ENCODE assay signal across 2 cellular contexts in genomic region chr5:150160448-150161069, GRCh38.
TF ChIP-seq lines count a peak whose summit lies in the region.

No MANE protein-coding gene starts in this region.

TF ChIP-seq in SK-N-SH, 30 proteins besides CTCF, POLR2A, EP300 and RAD21:
- TF ChIP-seq NRF1 (IDR thresholded peaks at IDR 0.05; ENCODE audit: low read depth, low read length) (no peak), REST (IDR thresholded peaks at IDR 0.05; ENCODE audit: low read depth, low read length) (no peak), ELF1 (IDR thresholded peaks at IDR 0.05) (no peak), RFX5 (IDR thresholded peaks at IDR 0.05; ENCODE audit: low read length) (no peak), RCOR1 (IDR thresholded peaks at IDR 0.05; ENCODE audit: low read length) (no peak), TAF1 (IDR thresholded peaks at IDR 0.05; ENCODE audit: borderline replicate concordance, low read depth, low read length) (no peak), USF2 (IDR thresholded peaks at IDR 0.05; ENCODE audit: borderline replicate concordance, low read depth, low read length) (no peak), IRF3 (IDR thresholded peaks at IDR 0.05; ENCODE audit: low read depth, low read length) (no peak), POLR2AphosphoS5 (IDR thresholded peaks at IDR 0.05; ENCODE audit: low read depth, low read length) (no peak), PBX3 (IDR thresholded peaks at IDR 0.05) (no peak), TCF12 (IDR thresholded peaks at IDR 0.05) (no peak), ZBTB33 (IDR thresholded peaks at IDR 0.05; ENCODE audit: borderline replicate concordance, low read depth) (no peak), SIN3A (IDR thresholded peaks at IDR 0.05; ENCODE audit: borderline replicate concordance, low read depth, low read length) (no peak), FOXM1 (IDR thresholded peaks at IDR 0.05; ENCODE audit: low read depth) (no peak), JUND (IDR thresholded peaks at IDR 0.05) (no peak)

TF ChIP-seq in SK-N-SH treated with all-trans-retinoic acid at 6 μM for 48 hours, 23 proteins besides CTCF, POLR2A, EP300 and RAD21:
- no peak for TF ChIP-seq POU6F1 (CRISPR knock-in tag; IDR thresholded peaks at IDR 0.05; ENCODE audit: borderline replicate concordance, low read depth)
- TF ChIP-seq CSRNP3 (CRISPR knock-in tag; IDR thresholded peaks at IDR 0.05): no peak
- no peak for TF ChIP-seq ZNF565 (CRISPR knock-in tag; conservative IDR thresholded peaks at IDR 0.05; ENCODE audit: low read depth)
- TF ChIP-seq ISL1 (CRISPR knock-in tag; IDR thresholded peaks at IDR 0.05): no peak
- TF ChIP-seq TCF4 (CRISPR knock-in tag; IDR thresholded peaks at IDR 0.05; ENCODE audit: borderline replicate concordance): no peak
- no peak for TF ChIP-seq RARB (CRISPR knock-in tag; IDR thresholded peaks at IDR 0.05)
- no peak for TF ChIP-seq ZFP30 (CRISPR knock-in tag; IDR thresholded peaks at IDR 0.05)
- TF ChIP-seq ZNF70 (CRISPR knock-in tag; IDR thresholded peaks at IDR 0.05): no peak
- no peak for TF ChIP-seq SNAI2 (CRISPR knock-in tag; IDR thresholded peaks at IDR 0.05)
- TF ChIP-seq PATZ1 (CRISPR knock-in tag; IDR thresholded peaks at IDR 0.05; ENCODE audit: borderline replicate concordance): no peak
- TF ChIP-seq OSR1 (CRISPR knock-in tag; IDR thresholded peaks at IDR 0.05): no peak
- no peak for TF ChIP-seq ZFP3 (CRISPR knock-in tag; IDR thresholded peaks at IDR 0.05)
- no peak for TF ChIP-seq ZNF8 (CRISPR knock-in tag; IDR thresholded peaks at IDR 0.05)
- no peak for TF ChIP-seq PPARA (CRISPR knock-in tag; IDR thresholded peaks at IDR 0.05; ENCODE audit: borderline replicate concordance)
- no peak for TF ChIP-seq BACH2 (CRISPR knock-in tag; IDR thresholded peaks at IDR 0.05; ENCODE audit: borderline replicate concordance)
TF ChIP-seq in SK-N-SH treated with all-trans-retinoic acid at 6 μM for 48 hours: peak in this region for 0.
